ENCODE assay signal across 1 cellular context in the genomic region with DNA sequence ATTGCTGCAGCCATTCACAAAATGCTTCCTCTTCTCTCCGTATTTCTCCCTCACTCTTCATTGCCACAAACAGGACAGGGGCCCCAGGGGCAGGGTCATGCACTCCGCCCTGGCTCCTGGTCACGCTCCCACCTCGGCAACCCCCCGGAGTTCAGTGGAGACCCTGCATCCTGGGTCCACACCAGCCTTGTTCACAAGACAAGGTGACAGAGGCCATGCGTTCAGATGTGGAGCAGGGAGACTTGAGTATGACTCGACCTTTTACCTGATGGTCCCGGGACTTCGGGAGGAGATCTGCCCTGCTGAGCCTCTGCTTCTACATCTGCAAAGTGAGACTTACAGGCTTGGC.
TF ChIP-seq lines count a peak whose summit lies in the region.

No MANE protein-coding gene starts in this region.

TF ChIP-seq in SK-N-SH treated with all-trans-retinoic acid at 6 μM for 48 hours, 23 proteins besides CTCF, POLR2A, EP300 and RAD21 (continued from another document):
- TF ChIP-seq, protein P1, sequence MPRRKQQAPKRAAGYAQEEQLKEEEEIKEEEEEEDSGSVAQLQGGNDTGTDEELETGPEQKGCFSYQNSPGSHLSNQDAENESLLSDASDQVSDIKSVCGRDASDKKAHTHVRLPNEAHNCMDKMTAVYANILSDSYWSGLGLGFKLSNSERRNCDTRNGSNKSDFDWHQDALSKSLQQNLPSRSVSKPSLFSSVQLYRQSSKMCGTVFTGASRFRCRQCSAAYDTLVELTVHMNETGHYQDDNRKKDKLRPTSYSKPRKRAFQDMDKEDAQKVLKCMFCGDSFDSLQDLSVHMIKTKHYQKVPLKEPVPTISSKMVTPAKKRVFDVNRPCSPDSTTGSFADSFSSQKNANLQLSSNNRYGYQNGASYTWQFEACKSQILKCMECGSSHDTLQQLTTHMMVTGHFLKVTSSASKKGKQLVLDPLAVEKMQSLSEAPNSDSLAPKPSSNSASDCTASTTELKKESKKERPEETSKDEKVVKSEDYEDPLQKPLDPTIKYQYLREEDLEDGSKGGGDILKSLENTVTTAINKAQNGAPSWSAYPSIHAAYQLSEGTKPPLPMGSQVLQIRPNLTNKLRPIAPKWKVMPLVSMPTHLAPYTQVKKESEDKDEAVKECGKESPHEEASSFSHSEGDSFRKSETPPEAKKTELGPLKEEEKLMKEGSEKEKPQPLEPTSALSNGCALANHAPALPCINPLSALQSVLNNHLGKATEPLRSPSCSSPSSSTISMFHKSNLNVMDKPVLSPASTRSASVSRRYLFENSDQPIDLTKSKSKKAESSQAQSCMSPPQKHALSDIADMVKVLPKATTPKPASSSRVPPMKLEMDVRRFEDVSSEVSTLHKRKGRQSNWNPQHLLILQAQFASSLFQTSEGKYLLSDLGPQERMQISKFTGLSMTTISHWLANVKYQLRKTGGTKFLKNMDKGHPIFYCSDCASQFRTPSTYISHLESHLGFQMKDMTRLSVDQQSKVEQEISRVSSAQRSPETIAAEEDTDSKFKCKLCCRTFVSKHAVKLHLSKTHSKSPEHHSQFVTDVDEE (CRISPR knock-in tag; IDR thresholded peaks at IDR 0.05), result no peak
- TF ChIP-seq TCF4 (CRISPR knock-in tag; IDR thresholded peaks at IDR 0.05; ENCODE audit: borderline replicate concordance), result no peak
- TF ChIP-seq, protein P2, sequence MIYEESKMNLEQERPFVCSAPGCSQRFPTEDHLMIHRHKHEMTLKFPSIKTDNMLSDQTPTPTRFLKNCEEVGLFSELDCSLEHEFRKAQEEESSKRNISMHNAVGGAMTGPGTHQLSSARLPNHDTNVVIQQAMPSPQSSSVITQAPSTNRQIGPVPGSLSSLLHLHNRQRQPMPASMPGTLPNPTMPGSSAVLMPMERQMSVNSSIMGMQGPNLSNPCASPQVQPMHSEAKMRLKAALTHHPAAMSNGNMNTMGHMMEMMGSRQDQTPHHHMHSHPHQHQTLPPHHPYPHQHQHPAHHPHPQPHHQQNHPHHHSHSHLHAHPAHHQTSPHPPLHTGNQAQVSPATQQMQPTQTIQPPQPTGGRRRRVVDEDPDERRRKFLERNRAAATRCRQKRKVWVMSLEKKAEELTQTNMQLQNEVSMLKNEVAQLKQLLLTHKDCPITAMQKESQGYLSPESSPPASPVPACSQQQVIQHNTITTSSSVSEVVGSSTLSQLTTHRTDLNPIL (CRISPR knock-in tag; IDR thresholded peaks at IDR 0.05; ENCODE audit: low read depth), result no peak
- TF ChIP-seq ISL1 (CRISPR knock-in tag; IDR thresholded peaks at IDR 0.05), result no peak
- TF ChIP-seq, protein P3, sequence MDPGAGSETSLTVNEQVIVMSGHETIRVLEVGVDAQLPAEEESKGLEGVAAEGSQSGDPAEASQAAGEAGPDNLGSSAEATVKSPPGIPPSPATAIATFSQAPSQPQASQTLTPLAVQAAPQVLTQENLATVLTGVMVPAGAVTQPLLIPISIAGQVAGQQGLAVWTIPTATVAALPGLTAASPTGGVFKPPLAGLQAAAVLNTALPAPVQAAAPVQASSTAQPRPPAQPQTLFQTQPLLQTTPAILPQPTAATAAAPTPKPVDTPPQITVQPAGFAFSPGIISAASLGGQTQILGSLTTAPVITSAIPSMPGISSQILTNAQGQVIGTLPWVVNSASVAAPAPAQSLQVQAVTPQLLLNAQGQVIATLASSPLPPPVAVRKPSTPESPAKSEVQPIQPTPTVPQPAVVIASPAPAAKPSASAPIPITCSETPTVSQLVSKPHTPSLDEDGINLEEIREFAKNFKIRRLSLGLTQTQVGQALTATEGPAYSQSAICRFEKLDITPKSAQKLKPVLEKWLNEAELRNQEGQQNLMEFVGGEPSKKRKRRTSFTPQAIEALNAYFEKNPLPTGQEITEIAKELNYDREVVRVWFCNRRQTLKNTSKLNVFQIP (CRISPR knock-in tag; IDR thresholded peaks at IDR 0.05; ENCODE audit: borderline replicate concordance, low read depth), result no peak
- TF ChIP-seq ARNTL (CRISPR knock-in tag; IDR thresholded peaks at IDR 0.05; ENCODE audit: borderline replicate concordance, low read depth), result no peak
- TF ChIP-seq OSR1 (CRISPR knock-in tag; IDR thresholded peaks at IDR 0.05), result no peak
- TF ChIP-seq SNAI2 (CRISPR knock-in tag; IDR thresholded peaks at IDR 0.05), result no peak
- TF ChIP-seq ESRRG (CRISPR knock-in tag; IDR thresholded peaks at IDR 0.05), result no peak
- no peak for TF ChIP-seq ZNF565 (CRISPR knock-in tag; conservative IDR thresholded peaks at IDR 0.05; ENCODE audit: low read depth)
- no peak for TF ChIP-seq BACH2 (CRISPR knock-in tag; IDR thresholded peaks at IDR 0.05; ENCODE audit: borderline replicate concordance)
- no peak for TF ChIP-seq ZFP3 (CRISPR knock-in tag; IDR thresholded peaks at IDR 0.05)
- no peak for TF ChIP-seq ZNF70 (CRISPR knock-in tag; IDR thresholded peaks at IDR 0.05)
- no peak for TF ChIP-seq ZNF8 (CRISPR knock-in tag; IDR thresholded peaks at IDR 0.05)
- TF ChIP-seq ZFP30 (CRISPR knock-in tag; IDR thresholded peaks at IDR 0.05), result no peak
- TF ChIP-seq, protein P4, sequence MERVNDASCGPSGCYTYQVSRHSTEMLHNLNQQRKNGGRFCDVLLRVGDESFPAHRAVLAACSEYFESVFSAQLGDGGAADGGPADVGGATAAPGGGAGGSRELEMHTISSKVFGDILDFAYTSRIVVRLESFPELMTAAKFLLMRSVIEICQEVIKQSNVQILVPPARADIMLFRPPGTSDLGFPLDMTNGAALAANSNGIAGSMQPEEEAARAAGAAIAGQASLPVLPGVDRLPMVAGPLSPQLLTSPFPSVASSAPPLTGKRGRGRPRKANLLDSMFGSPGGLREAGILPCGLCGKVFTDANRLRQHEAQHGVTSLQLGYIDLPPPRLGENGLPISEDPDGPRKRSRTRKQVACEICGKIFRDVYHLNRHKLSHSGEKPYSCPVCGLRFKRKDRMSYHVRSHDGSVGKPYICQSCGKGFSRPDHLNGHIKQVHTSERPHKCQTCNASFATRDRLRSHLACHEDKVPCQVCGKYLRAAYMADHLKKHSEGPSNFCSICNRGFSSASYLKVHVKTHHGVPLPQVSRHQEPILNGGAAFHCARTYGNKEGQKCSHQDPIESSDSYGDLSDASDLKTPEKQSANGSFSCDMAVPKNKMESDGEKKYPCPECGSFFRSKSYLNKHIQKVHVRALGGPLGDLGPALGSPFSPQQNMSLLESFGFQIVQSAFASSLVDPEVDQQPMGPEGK (CRISPR knock-in tag; IDR thresholded peaks at IDR 0.05; ENCODE audit: borderline replicate concordance), result no peak
TF ChIP-seq in SK-N-SH treated with all-trans-retinoic acid at 6 μM for 48 hours: peak in this region for 0.
